ENCODE assay signal across 18 cellular contexts in genomic region chr11:61975638-61976419, GRCh38. TPM values are rescaled to one million over a fixed set of nuclear protein-coding genes. Genes with fewer than 3 reads are reported as not detected.
DNase-seq lines count a peak whose midpoint lies in the region; ATAC-seq, FAIRE-seq and TF ChIP-seq lines count a peak whose summit lies in the region.
"Had no signal": no experiment of that assay in that cellular context is flagged by ENCODE, and none has a peak within 500 bp of the region (broad histone marks: within the 10 kb centered on the region; RNA-seq: fewer than 3 reads in every experiment).

No MANE protein-coding gene starts in this region.

- H3K4me1 Mint-ChIP-seq in stimulated activated memory B cell treated with anti-CD40 and anti-IgM and Interleukin-4, amounts not matched to agents 10 μg/mL and 1 μg/mL and 100 μg/mL, for 72 hours, result peaks cover 35% of the 10 kb centered on the region
- H3K4me1 Mint-ChIP-seq in immature natural killer cell (no peaks in the 10 kb centered on the region), endodermal cell (peaks cover 38% of the 10 kb centered on the region)
- H3K4me1 Mint-ChIP-seq in activated T-helper 17 cell treated with anti-CD3 and anti-CD28 coated beads, Interleukin-2, amount 50 U/mL, for 72 hours, result peaks cover 19% of the 10 kb centered on the region

- H3K56ac ChIP-seq in IMR-90 (ENCODE audit: extremely low read depth, insufficient read depth, low read length), result no peak overlapping the region

- in situ Hi-C loops in IMR-90 (cut with MboI; ENCODE audit: low sequenced_read_pairs), result no loop called here
- in situ Hi-C loops in K562 (cut with MboI), result no loop called here

- H4K5ac ChIP-seq in IMR-90 (ENCODE audit: low read depth, low read length), result no peak overlapping the region; the same call in 1 of the 2 replicates

- H3K9me1 ChIP-seq in IMR-90 (ENCODE audit: insufficient read depth, low read length), result peaks cover 23% of the 10 kb centered on the region
- H3K9me1 ChIP-seq in K562 (ENCODE audit: control insufficient read depth, insufficient read depth, low read length), result no peaks in the 10 kb centered on the region

- no peak for ATAC-seq in IMR-90 (ENCODE audit: low read depth)
- no peak for ATAC-seq in K562
- no peak for ATAC-seq in stimulated activated memory B cell treated with anti-CD40 and anti-IgM and Interleukin-4, amounts not matched to agents 10 μg/mL and 1 μg/mL and 100 μg/mL, for 72 hours
- ATAC-seq in activated T-helper 17 cell treated with anti-CD3 and anti-CD28 coated beads, Interleukin-2, amount 50 U/mL, for 72 hours (replicated peaks), result no peak
- ATAC-seq: GM23338; stimulated activated naive CD8-positive, alpha-beta T cell treated with anti-CD3 and anti-CD28 coated beads, Interleukin-15, Interleukin-2, amounts not matched to agents 100 U/mL and 50 U/mL, for 24 hours had no signal

- H2AK5ac ChIP-seq in IMR-90 (ENCODE audit: low read depth, low read length), result peak overlapping the region; percentile 61; the same call in 1 of the 2 replicates

- H3K27me3 ChIP-seq in IMR-90 (ENCODE audit: control insufficient read depth, insufficient read depth, low read length) (no peaks in the 10 kb centered on the region), K562 (ENCODE audit: control insufficient read depth in 2 of 2, insufficient read depth in 2 of 2, low read length in 2 of 2) (no peaks in the 10 kb centered on the region), liver (ENCODE audit: control insufficient read depth in 4 of 4, insufficient read depth in 4 of 4, low read length in 3 of 4) (no peaks in the 10 kb centered on the region), endodermal cell (ENCODE audit: control insufficient read depth, insufficient read depth, low read length, poor library complexity, severe bottlenecking) (no peaks in the 10 kb centered on the region)

- H3K9me3 ChIP-seq in IMR-90 (ENCODE audit: control insufficient read depth, insufficient read depth, low read length) (no peaks in the 10 kb centered on the region), K562 (replicated peaks; ENCODE audit: control insufficient read depth, insufficient read depth, low read depth, low read length) (no peaks in the 10 kb centered on the region), liver (ENCODE audit: control insufficient read depth in 4 of 4, low read length in 3 of 4) (no peaks in the 10 kb centered on the region), endodermal cell (ENCODE audit: control insufficient read depth, low read length) (no peaks in the 10 kb centered on the region)

- H3K4me3 ChIP-seq in IMR-90 (ENCODE audit: insufficient read depth, low read depth, low read length), result no peak overlapping the region
- H3K4me3 ChIP-seq in K562, result no peak overlapping the region
- H3K4me3 ChIP-seq in liver (ENCODE audit: low read depth in 1 of 3, low read length in 3 of 3), result peak overlapping the region; percentile 54 to 80 (median 73)
- no peak overlapping the region for H3K4me3 ChIP-seq in endodermal cell (ENCODE audit: low read length)
- H3K4me3 ChIP-seq: GM23338 had no signal

- no peak overlapping the region for H2AK9ac ChIP-seq in IMR-90 (replicated peaks; ENCODE audit: low read depth, low read length, poor library complexity)

- H2BK120ac ChIP-seq in IMR-90 (ENCODE audit: low read depth, low read length), result no peak overlapping the region

- H3K79me2 ChIP-seq in K562 (ENCODE audit: control insufficient read depth, insufficient read depth, low read length), result peaks cover 18% of the 10 kb centered on the region; the same call in 2 of the 3 replicates

- TF ChIP-seq POLR2A in IMR-90 (IDR thresholded peaks at IDR 0.05; ENCODE audit: low read depth, low read length), result no peak
- no peak for TF ChIP-seq POLR2A in K562 (conservative IDR thresholded peaks at IDR 0.05)

- DNase-seq in IMR-90 (no peak), K562 (ENCODE audit: extremely low read depth in 1 of 4, low spot score in 3 of 4) (no peak), immature natural killer cell (no peak), endodermal cell (no peak), HUDEP-2 (lab: John Stamatoyannopoulos, UW; ENCODE audit: unreplicated experiment in 76 of 76) (no peak)
- DNase-seq: activated effector memory CD4-positive, alpha-beta T cell treated with Interleukin-2 at 50 U/mL for 16 hours; caudate nucleus; CD4-positive, alpha-beta memory T cell; OCI-M1; stimulated activated naive CD8-positive, alpha-beta T cell treated with anti-CD3 and anti-CD28 coated beads, Interleukin-15, Interleukin-2, amounts not matched to agents 100 U/mL and 50 U/mL, for 24 hours had no signal

- H3K27ac ChIP-seq in IMR-90 (ENCODE audit: insufficient read depth, low read length) (no peak overlapping the region), K562 (ENCODE audit: extremely low read depth, low read depth, low read length) (no peak overlapping the region), liver (ENCODE audit: low read depth in 1 of 2, low read length in 2 of 2) (peak overlapping the region; percentile 89 to 92), endodermal cell (ENCODE audit: low read depth, low read length) (no peak overlapping the region)

- BruUV-seq in IMR-90 (replicated peaks; lab: Mats Ljungman, UMichigan) (no TSS peak), K562 (replicated peaks; lab: Mats Ljungman, UMichigan) (no TSS peak)

- TF ChIP-seq EP300 in K562 (IDR thresholded peaks at IDR 0.05; ENCODE audit: low read length), result no peak

- peak overlapping the region; percentile 19; the same call in 1 of the 2 replicates for H4K91ac ChIP-seq in IMR-90 (ENCODE audit: insufficient read depth, low read depth, low read length)

- H2AFZ ChIP-seq in IMR-90 (replicated peaks; ENCODE audit: low read length, poor library complexity) (no peak overlapping the region), K562 (ENCODE audit: low read depth, low read length) (no peak overlapping the region)
- H2AFZ ChIP-seq: GM23338 had no signal

- whole genome bisulfite sequencing in IMR-90 (ENCODE audit: extremely low coverage in 2 of 2, insufficient read length in 1 of 2), 2 experiments, result no CpG with 5 or more reads among the region's 15 CpGs
- WGBS in K562 (ENCODE audit: insufficient coverage, low coverage, missing lambda C conversion rate), result 84% methylated on average over 15 of the region's 15 CpGs
- whole genome bisulfite sequencing in liver, result 40% methylated on average over 15 of the region's 15 CpGs
- 92 to 98% methylated on average over 11 to 15 of the region's 15 CpGs for WGBS in endodermal cell (ENCODE audit: insufficient coverage in 1 of 2, insufficient read length in 1 of 2), 2 experiments

- POLR2A ChIA-PET in IMR-90 (lab: Charles Lee; ENCODE audit: unreplicated experiment), result no interaction called here
- POLR2A ChIA-PET in K562 (lab: Yijun Ruan, JAX), result interaction anchor here (0.5 to 5.6 kb wide), 9 partner anchors 8 to 398 kb away, joined by 3 to 65 read pairs (median 6); partner anchors contain the start of gene FTH1

- no peaks in the 10 kb centered on the region for H3K9me3 Mint-ChIP-seq in stimulated activated memory B cell treated with anti-CD40 and anti-IgM and Interleukin-4, amounts not matched to agents 10 μg/mL and 1 μg/mL and 100 μg/mL, for 72 hours
- H3K9me3 Mint-ChIP-seq in immature natural killer cell (no peaks in the 10 kb centered on the region), endodermal cell (no peaks in the 10 kb centered on the region)
- no peaks in the 10 kb centered on the region for H3K9me3 Mint-ChIP-seq in activated T-helper 17 cell treated with anti-CD3 and anti-CD28 coated beads, Interleukin-2, amount 50 U/mL, for 72 hours
- H3K9me3 Mint-ChIP-seq: CD4-positive, alpha-beta memory T cell; GM23338 had no signal

- no peaks in the 10 kb centered on the region for H3K27me3 Mint-ChIP-seq in stimulated activated memory B cell treated with anti-CD40 and anti-IgM and Interleukin-4, amounts not matched to agents 10 μg/mL and 1 μg/mL and 100 μg/mL, for 72 hours
- H3K27me3 Mint-ChIP-seq in immature natural killer cell (ENCODE audit: low read depth in 3 of 3) (peaks cover 0 to 6% (median 4%) of the 10 kb centered on the region in 3 donors), endodermal cell (ENCODE audit: insufficient read depth) (peaks cover 17% of the 10 kb centered on the region)
- no peaks in the 10 kb centered on the region for H3K27me3 Mint-ChIP-seq in activated T-helper 17 cell treated with anti-CD3 and anti-CD28 coated beads, Interleukin-2, amount 50 U/mL, for 72 hours
- H3K27me3 Mint-ChIP-seq: CD4-positive, alpha-beta memory T cell had no signal

- peak overlapping the region; percentile 36; the same call in 1 of the 2 replicates for H3K4ac ChIP-seq in IMR-90 (ENCODE audit: low read depth, low read length)

- H3K4me1 ChIP-seq in IMR-90 (ENCODE audit: control insufficient read depth, insufficient read depth, low read length), result peaks cover 29% of the 10 kb centered on the region
- peaks cover 29 to 36% of the 10 kb centered on the region in 2 experiments for H3K4me1 ChIP-seq in K562 (replicated peaks in 1 of 2; ENCODE audit: control insufficient read depth in 2 of 2, insufficient read depth in 2 of 2, low read length in 2 of 2)
- peaks cover 30 to 86% (median 58%) of the 10 kb centered on the region in 4 donors for H3K4me1 ChIP-seq in liver (ENCODE audit: control insufficient read depth in 4 of 4, insufficient read depth in 4 of 4, low read length in 3 of 4)
- H3K4me1 ChIP-seq in endodermal cell (ENCODE audit: control insufficient read depth, insufficient read depth, low read length), result peaks cover 12% of the 10 kb centered on the region

- H3K36me3 ChIP-seq in IMR-90 (ENCODE audit: control insufficient read depth, insufficient read depth, low read length) (no peaks in the 10 kb centered on the region), K562 (ENCODE audit: control insufficient read depth, insufficient read depth, low read length) (no peaks in the 10 kb centered on the region), liver (ENCODE audit: control insufficient read depth in 4 of 4, insufficient read depth in 3 of 4, low read depth in 1 of 4, low read length in 3 of 4) (no peaks in the 10 kb centered on the region), endodermal cell (ENCODE audit: control insufficient read depth, insufficient read depth, low read length) (no peaks in the 10 kb centered on the region)

- no peak overlapping the region for H2BK5ac ChIP-seq in IMR-90 (ENCODE audit: low read depth, low read length, poor library complexity, severe bottlenecking)

- intact Hi-C loops in IMR-90 (cut with micrococcal nuclease) (no loop called here), K562 (cut with micrococcal nuclease) (no loop called here)

- no peak overlapping the region for H4K8ac ChIP-seq in IMR-90 (ENCODE audit: low read depth in 2 of 2, low read length in 2 of 2)

- H3K18ac ChIP-seq in IMR-90 (ENCODE audit: low read depth, low read length), result no peak overlapping the region

- H3K9ac ChIP-seq in IMR-90 (ENCODE audit: low read depth, low read length) (no peak overlapping the region), K562 (ENCODE audit: insufficient read depth in 1 of 2, low read depth in 2 of 2, low read length in 2 of 2) (peak overlapping the region in 1 of 2 experiments; percentile 53; a peak in 1 of 4 replicates), liver (ENCODE audit: low read depth in 1 of 2, low read length in 2 of 2) (peak overlapping the region; percentile 83 to 96), endodermal cell (ENCODE audit: extremely low read depth, low read length, poor library complexity, severe bottlenecking) (no peak overlapping the region)

- no peak overlapping the region for H2BK20ac ChIP-seq in IMR-90 (ENCODE audit: low read depth, low read length)

- no peak for FAIRE-seq in K562 (lab: Jason Lieb, UNC)
- FAIRE-seq: G401.6, GM18507 had no signal

- dilution Hi-C loops in IMR-90 (cut with HindIII; ENCODE audit: low sequenced_read_pairs, unreplicated experiment), result no loop called here

- CTCF ChIA-PET in IMR-90 (lab: Yijun Ruan, JAX) (interaction anchor here (0.8 kb wide), 1 partner anchor 232 kb away, joined by 3 read pairs; no protein-coding TSS in a partner anchor), K562 (lab: Yijun Ruan, JAX; ENCODE audit: low intra/inter-chr PET ratio) (no interaction called here)

- no peak for TF ChIP-seq RAD21 in IMR-90 (IDR thresholded peaks at IDR 0.05; ENCODE audit: low read length)
- no peak for TF ChIP-seq RAD21 in K562 (CRISPR knock-in tag; conservative IDR thresholded peaks at IDR 0.05 in 1 of 2, IDR thresholded peaks at IDR 0.05 in 1 of 2)
- TF ChIP-seq RAD21 in liver (IDR thresholded peaks at IDR 0.05), result no peak

- no peaks in the 10 kb centered on the region for H3K36me3 Mint-ChIP-seq in stimulated activated memory B cell treated with anti-CD40 and anti-IgM and Interleukin-4, amounts not matched to agents 10 μg/mL and 1 μg/mL and 100 μg/mL, for 72 hours
- H3K36me3 Mint-ChIP-seq in immature natural killer cell (no peaks in the 10 kb centered on the region), endodermal cell (ENCODE audit: low read depth) (no peaks in the 10 kb centered on the region)
- no peaks in the 10 kb centered on the region for H3K36me3 Mint-ChIP-seq in activated T-helper 17 cell treated with anti-CD3 and anti-CD28 coated beads, Interleukin-2, amount 50 U/mL, for 72 hours (ENCODE audit: low read depth)

- H2BK15ac ChIP-seq in IMR-90 (ENCODE audit: low read depth, low read length), result peak overlapping the region; percentile 30; the same call in 2 of the 3 replicates

- TF ChIP-seq CTCF in IMR-90 (conservative IDR thresholded peaks at IDR 0.05; ENCODE audit: low read depth, low read length) (no peak), K562 (IDR thresholded peaks at IDR 0.05 in 2 of 3, conservative IDR thresholded peaks at IDR 0.05 in 1 of 3; ENCODE audit: insufficient read depth in 2 of 3, low read depth in 1 of 3, low read length in 3 of 3) (no peak), liver (IDR thresholded peaks at IDR 0.05; ENCODE audit: low read depth, low read length, missing input control) (no peak), endodermal cell (conservative IDR thresholded peaks at IDR 0.05) (no peak)

- H4K20me1 ChIP-seq in IMR-90 (ENCODE audit: insufficient read depth, low read length) (no peaks in the 10 kb centered on the region), K562 (replicated peaks; ENCODE audit: control insufficient read depth, insufficient read depth, low read length) (no peaks in the 10 kb centered on the region)

- no peak overlapping the region for H3K23ac ChIP-seq in IMR-90 (ENCODE audit: low read depth, low read length)

- H3K4me2 ChIP-seq in IMR-90 (ENCODE audit: low read depth, low read length) (no peak overlapping the region), K562 (ENCODE audit: insufficient read depth, low read length) (no peak overlapping the region)
- H3K4me2 ChIP-seq: GM23338 had no signal

- peak overlapping the region; percentile 9 for H3K27ac Mint-ChIP-seq in stimulated activated memory B cell treated with anti-CD40 and anti-IgM and Interleukin-4, amounts not matched to agents 10 μg/mL and 1 μg/mL and 100 μg/mL, for 72 hours
- H3K27ac Mint-ChIP-seq in immature natural killer cell (peak overlapping the region in 2 of 6 donors; percentile 9 to 30), endodermal cell (no peak overlapping the region)
- no peak overlapping the region for H3K27ac Mint-ChIP-seq in activated T-helper 17 cell treated with anti-CD3 and anti-CD28 coated beads, Interleukin-2, amount 50 U/mL, for 72 hours
- H3K27ac Mint-ChIP-seq: GM23338 had no signal

- H3K79me1 ChIP-seq in IMR-90 (ENCODE audit: low read depth in 1 of 2, low read length in 2 of 2), result peaks cover 0 to 19% of the 10 kb centered on the region in 2 experiments; a peak in 2 of 4 replicates

- H3K4me3 Mint-ChIP-seq in stimulated activated memory B cell treated with anti-CD40 and anti-IgM and Interleukin-4, amounts not matched to agents 10 μg/mL and 1 μg/mL and 100 μg/mL, for 72 hours, result no peak overlapping the region
- H3K4me3 Mint-ChIP-seq in immature natural killer cell, result no peak overlapping the region
- H3K4me3 Mint-ChIP-seq in endodermal cell, result no peak overlapping the region
- H3K4me3 Mint-ChIP-seq in activated T-helper 17 cell treated with anti-CD3 and anti-CD28 coated beads, Interleukin-2, amount 50 U/mL, for 72 hours, result no peak overlapping the region
- H3K4me3 Mint-ChIP-seq: GM23338 had no signal

- no peak overlapping the region for H3K14ac ChIP-seq in IMR-90 (replicated peaks; ENCODE audit: low read depth, low read length)

RNA-seq across cellular contexts. Expression of gene FTH1, which starts 8.4 kb away (rescaled TPM):
- total RNA-seq in IMR-90 (2012; rRNA removed), result 344 and 385 TPM in 2 replicates
- 2,453 and 2,516 TPM in 2 replicates for polyA plus RNA-seq in IMR-90 (2012; rRNA removed)
- polyA plus RNA-seq in IMR-90 (2012; cell fraction: cytosol; rRNA removed), result 1,842 and 5,333 TPM in 2 replicates
- polyA plus RNA-seq in IMR-90 (2012; cell fraction: nucleus; rRNA removed; ENCODE audit: low replicate concordance), result 767 and 934 TPM in 2 replicates
- total RNA-seq in K562 (2011; cell fraction: chromatin; rRNA removed; ENCODE audit: low replicate concordance), result 340 and 424 TPM in 2 replicates
- 235 and 254 TPM in 2 replicates for total RNA-seq in K562 (2011; cell fraction: nucleolus; rRNA removed)
- 466 and 809 TPM in 2 replicates for total RNA-seq in K562 (2011; cell fraction: nucleoplasm; rRNA removed)
- total RNA-seq in K562 (2014; rRNA removed), result 542 and 714 TPM in 2 replicates
- 854 and 941 TPM in 2 replicates for total RNA-seq in K562 (2014; rRNA removed; fragmentation: Illumina TruSeq; extraction: Trizol)
- total RNA-seq in K562 (2015; rRNA removed; fragmentation: Illumina TruSeq; extraction: Trizol), result 794 and 802 TPM in 2 replicates
- 1,987 and 1,991 TPM in 2 replicates for total RNA-seq in K562 (2021)
- 692 and 749 TPM in 2 replicates for polyA plus RNA-seq in K562 (2011; rRNA removed)
- 753 and 1,113 TPM in 2 replicates for polyA plus RNA-seq in K562 (2011; cell fraction: cytosol; rRNA removed)
- 360 and 464 TPM in 2 replicates for polyA plus RNA-seq in K562 (2011; cell fraction: nucleus; rRNA removed)
- 2,840 and 5,114 TPM in 2 replicates for polyA plus RNA-seq in K562 (2012)
- polyA plus RNA-seq in K562 (2014; fragmentation: Illumina TruSeq; extraction: Trizol), result 2,369 and 3,146 TPM in 2 replicates
- 100 to 1,000 TPM; 370 to 426 TPM for polyA plus RNA-seq in K562 (2014; fragmentation: Nextera tagmentation; extraction: Ambion mirVana)
- polyA plus RNA-seq in K562 (2014; rRNA removed), result 1,104 and 1,916 TPM in 2 replicates
- polyA minus RNA-seq in K562 (2011; rRNA and poly(A)+ RNA removed), result 797 and 971 TPM in 2 replicates
- polyA minus RNA-seq in K562 (2011; cell fraction: cytosol; rRNA and poly(A)+ RNA removed), result 687 and 1,035 TPM in 2 replicates
- 101 and 228 TPM in 2 replicates for polyA minus RNA-seq in K562 (2011; cell fraction: nucleus; rRNA and poly(A)+ RNA removed)
- total RNA-seq in liver, result 100 to 1,000 TPM; 592 to 949 TPM
- polyA plus RNA-seq in liver, result 1,000 to 10,000 TPM; 3,401 to 4,630 TPM
- polyA plus RNA-seq in immature natural killer cell, result 1,000 to 10,000 TPM; 1,906 to 2,262 (median 2,182) TPM
- 1,000 to 10,000 TPM; 2,226 to 2,809 TPM for total RNA-seq in endodermal cell
- 2,223 TPM for polyA plus RNA-seq in endodermal cell (2013, experiment 1 of 2)
- polyA plus RNA-seq in endodermal cell (2013, experiment 2 of 2), result 2,173 TPM
- 1,000 to 10,000 TPM in 1 of 2 donors, 100 to 1,000 TPM in 1; 701 to 1,114 TPM for total RNA-seq in activated T-helper 17 cell treated with anti-CD3 and anti-CD28 coated beads, Interleukin-2, amount 50 U/mL, for 72 hours

RNA-seq across cellular contexts. Expression of gene BEST1, which starts 25.7 kb away (rescaled TPM):
- total RNA-seq in IMR-90 (2012; rRNA removed) (0.83 and 0.90 TPM in 2 replicates), K562 (2014; rRNA removed) (0.36 and 0.61 TPM in 2 replicates), K562 (2014; rRNA removed; fragmentation: Illumina TruSeq; extraction: Trizol) (0.35 and 0.40 TPM in 2 replicates), K562 (2015; rRNA removed; fragmentation: Illumina TruSeq; extraction: Trizol) (0.07 and 0.11 TPM in 2 replicates), K562 (2021) (0.85 and 1.0 TPM in 2 replicates), liver (1 to 10 TPM; 1.3 to 1.6 TPM), endodermal cell (under 1 TPM; 0.26 to 0.40 TPM)
- polyA plus RNA-seq in IMR-90 (2012; rRNA removed) (1.2 and 1.4 TPM in 2 replicates), K562 (2011; rRNA removed) (0.22 and 0.49 TPM in 2 replicates), K562 (2014; fragmentation: Illumina TruSeq; extraction: Trizol) (0.73 and 0.86 TPM in 2 replicates), K562 (2014; fragmentation: Nextera tagmentation; extraction: Ambion mirVana) (under 1 TPM; 0.27 to 0.62 TPM), K562 (2014; rRNA removed) (1.3 TPM in 2 replicates), liver (under 1 TPM; 0.22 to 0.85 TPM), immature natural killer cell (1 to 10 TPM in 2 of 3 donors, under 1 TPM in 1; 0.64 to 1.1 (median 1.0) TPM)
- polyA plus RNA-seq in IMR-90 (2012; cell fraction: cytosol; rRNA removed), result 0.44 and 1.1 TPM in 2 replicates
- 6.3 and 7.2 TPM in 2 replicates for polyA plus RNA-seq in IMR-90 (2012; cell fraction: nucleus; rRNA removed; ENCODE audit: low replicate concordance)
- total RNA-seq in K562 (2011; cell fraction: chromatin; rRNA removed; ENCODE audit: low replicate concordance), result 4.5 and 6.1 TPM in 2 replicates
- total RNA-seq in K562 (2011; cell fraction: nucleolus; rRNA removed), result 4.7 and 5.5 TPM in 2 replicates
- 4.4 and 5.5 TPM in 2 replicates for total RNA-seq in K562 (2011; cell fraction: nucleoplasm; rRNA removed)
- polyA plus RNA-seq in K562 (2011; cell fraction: cytosol; rRNA removed), result 0.15 and 0.35 TPM in 2 replicates
- 1.4 and 1.9 TPM in 2 replicates for polyA plus RNA-seq in K562 (2011; cell fraction: nucleus; rRNA removed)
- 1.0 and 15.0 TPM in 2 replicates for polyA plus RNA-seq in K562 (2012)
- 0.28 and 0.66 TPM in 2 replicates for polyA minus RNA-seq in K562 (2011; rRNA and poly(A)+ RNA removed)
- polyA minus RNA-seq in K562 (2011; cell fraction: cytosol; rRNA and poly(A)+ RNA removed), result not detected in 2 replicates
- 0.67 and 2.3 TPM in 2 replicates for polyA minus RNA-seq in K562 (2011; cell fraction: nucleus; rRNA and poly(A)+ RNA removed)
- polyA plus RNA-seq in endodermal cell (2013, experiment 1 of 2), result 0.82 TPM
- polyA plus RNA-seq in endodermal cell (2013, experiment 2 of 2), result 0.75 TPM
- under 1 TPM; 0.05 to 0.24 TPM for total RNA-seq in activated T-helper 17 cell treated with anti-CD3 and anti-CD28 coated beads, Interleukin-2, amount 50 U/mL, for 72 hours
- total RNA-seq: T-helper 2 cell treated with Interferon-gamma antibody and Interleukin-4, amounts not matched to agents 100 ng/mL and 5 ng/mL, for 36 hours had no signal

RNA-seq across cellular contexts. Expression of gene RAB3IL1, which starts 58.5 kb away (rescaled TPM):
- total RNA-seq in IMR-90 (2012; rRNA removed) (0.28 and 0.72 TPM in 2 replicates), K562 (2014; rRNA removed) (17.6 and 19.8 TPM in 2 replicates), K562 (2014; rRNA removed; fragmentation: Illumina TruSeq; extraction: Trizol) (2.0 and 3.7 TPM in 2 replicates), K562 (2015; rRNA removed; fragmentation: Illumina TruSeq; extraction: Trizol) (8.9 and 10.3 TPM in 2 replicates), K562 (2021) (42.6 and 46.2 TPM in 2 replicates), liver (10 to 100 TPM in 1 of 2 donors, 1 to 10 TPM in 1; 5.0 to 41.6 TPM), endodermal cell (10 to 100 TPM in 1 of 2 donors, 1 to 10 TPM in 1; 9.7 to 14.9 TPM)
- polyA plus RNA-seq in IMR-90 (2012; rRNA removed) (1.9 TPM in 2 replicates), K562 (2011; rRNA removed) (15.5 and 17.7 TPM in 2 replicates), K562 (2014; fragmentation: Illumina TruSeq; extraction: Trizol) (25.1 and 31.8 TPM in 2 replicates), K562 (2014; fragmentation: Nextera tagmentation; extraction: Ambion mirVana) (under 1 TPM; 0.15 to 0.25 TPM), K562 (2014; rRNA removed) (28.2 and 29.7 TPM in 2 replicates), liver (1 to 10 TPM; 2.1 to 5.8 TPM), immature natural killer cell (not detected)
- 0.84 and 2.4 TPM in 2 replicates for polyA plus RNA-seq in IMR-90 (2012; cell fraction: cytosol; rRNA removed)
- polyA plus RNA-seq in IMR-90 (2012; cell fraction: nucleus; rRNA removed; ENCODE audit: low replicate concordance), result 2.7 and 2.8 TPM in 2 replicates
- 21.2 and 46.4 TPM in 2 replicates for total RNA-seq in K562 (2011; cell fraction: chromatin; rRNA removed; ENCODE audit: low replicate concordance)
- total RNA-seq in K562 (2011; cell fraction: nucleolus; rRNA removed), result 27.3 and 33.0 TPM in 2 replicates
- 19.3 and 24.0 TPM in 2 replicates for total RNA-seq in K562 (2011; cell fraction: nucleoplasm; rRNA removed)
- 18.3 and 41.7 TPM in 2 replicates for polyA plus RNA-seq in K562 (2011; cell fraction: cytosol; rRNA removed)
- 25.8 and 42.6 TPM in 2 replicates for polyA plus RNA-seq in K562 (2011; cell fraction: nucleus; rRNA removed)
- polyA plus RNA-seq in K562 (2012), result 15.9 and 29.1 TPM in 2 replicates
- polyA minus RNA-seq in K562 (2011; rRNA and poly(A)+ RNA removed), result 6.1 and 11.2 TPM in 2 replicates
- 22.8 and 26.0 TPM in 2 replicates for polyA minus RNA-seq in K562 (2011; cell fraction: cytosol; rRNA and poly(A)+ RNA removed)
- polyA minus RNA-seq in K562 (2011; cell fraction: nucleus; rRNA and poly(A)+ RNA removed), result 13.3 and 13.9 TPM in 2 replicates
- 8.2 TPM for polyA plus RNA-seq in endodermal cell (2013, experiment 1 of 2)
- 3.6 TPM for polyA plus RNA-seq in endodermal cell (2013, experiment 2 of 2)
- total RNA-seq in activated T-helper 17 cell treated with anti-CD3 and anti-CD28 coated beads, Interleukin-2, amount 50 U/mL, for 72 hours, result not detected
- total RNA-seq: mononuclear cell; T-helper 2 cell treated with Interferon-gamma antibody and Interleukin-4, amounts not matched to agents 100 ng/mL and 5 ng/mL, for 36 hours had no signal
- polyA plus RNA-seq: CD4-positive, alpha-beta memory T cell had no signal

Comparison
In these comparisons a context has a peak if more than half of its experiments do, and no peak if none do; other contexts are left out.
1. H3K27ac ChIP-seq: peak in liver (2 of 2); none in IMR-90 (single experiment), K562 (single experiment) and endodermal cell (single experiment).
2. H3K4me3 ChIP-seq: peak in liver (3 of 3); none in IMR-90 (single experiment), K562 (single experiment) and endodermal cell (single experiment).
3. H3K9ac ChIP-seq: peak in liver (2 of 2); none in IMR-90 (single experiment) and endodermal cell (single experiment).